2 cellular contexts compared by ENCODE assay signal in the genomic region with DNA sequence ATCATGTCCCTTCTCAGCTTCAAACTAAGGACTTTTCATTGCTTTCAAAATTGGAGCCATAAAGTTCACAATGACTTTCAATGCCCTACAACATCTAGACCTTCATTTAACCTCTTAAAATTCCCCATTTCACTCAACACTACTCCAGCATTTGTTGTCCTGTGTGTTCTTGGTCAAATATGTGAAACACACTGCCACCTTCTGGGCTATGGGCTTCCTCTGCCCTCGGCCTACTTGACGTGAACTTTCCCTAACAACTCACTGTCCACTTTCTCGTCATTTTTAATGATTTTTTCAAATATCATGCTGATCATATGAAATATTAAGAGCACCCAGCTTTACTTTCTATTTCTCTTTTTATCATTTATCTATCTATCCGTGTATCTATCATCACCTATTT.
TF ChIP-seq lines count a peak whose summit lies in the region.

No MANE protein-coding gene starts in this region.

TF ChIP-seq in SK-N-SH, 30 proteins besides CTCF, POLR2A, EP300 and RAD21 (continued from another document):
- TF ChIP-seq, protein P1, sequence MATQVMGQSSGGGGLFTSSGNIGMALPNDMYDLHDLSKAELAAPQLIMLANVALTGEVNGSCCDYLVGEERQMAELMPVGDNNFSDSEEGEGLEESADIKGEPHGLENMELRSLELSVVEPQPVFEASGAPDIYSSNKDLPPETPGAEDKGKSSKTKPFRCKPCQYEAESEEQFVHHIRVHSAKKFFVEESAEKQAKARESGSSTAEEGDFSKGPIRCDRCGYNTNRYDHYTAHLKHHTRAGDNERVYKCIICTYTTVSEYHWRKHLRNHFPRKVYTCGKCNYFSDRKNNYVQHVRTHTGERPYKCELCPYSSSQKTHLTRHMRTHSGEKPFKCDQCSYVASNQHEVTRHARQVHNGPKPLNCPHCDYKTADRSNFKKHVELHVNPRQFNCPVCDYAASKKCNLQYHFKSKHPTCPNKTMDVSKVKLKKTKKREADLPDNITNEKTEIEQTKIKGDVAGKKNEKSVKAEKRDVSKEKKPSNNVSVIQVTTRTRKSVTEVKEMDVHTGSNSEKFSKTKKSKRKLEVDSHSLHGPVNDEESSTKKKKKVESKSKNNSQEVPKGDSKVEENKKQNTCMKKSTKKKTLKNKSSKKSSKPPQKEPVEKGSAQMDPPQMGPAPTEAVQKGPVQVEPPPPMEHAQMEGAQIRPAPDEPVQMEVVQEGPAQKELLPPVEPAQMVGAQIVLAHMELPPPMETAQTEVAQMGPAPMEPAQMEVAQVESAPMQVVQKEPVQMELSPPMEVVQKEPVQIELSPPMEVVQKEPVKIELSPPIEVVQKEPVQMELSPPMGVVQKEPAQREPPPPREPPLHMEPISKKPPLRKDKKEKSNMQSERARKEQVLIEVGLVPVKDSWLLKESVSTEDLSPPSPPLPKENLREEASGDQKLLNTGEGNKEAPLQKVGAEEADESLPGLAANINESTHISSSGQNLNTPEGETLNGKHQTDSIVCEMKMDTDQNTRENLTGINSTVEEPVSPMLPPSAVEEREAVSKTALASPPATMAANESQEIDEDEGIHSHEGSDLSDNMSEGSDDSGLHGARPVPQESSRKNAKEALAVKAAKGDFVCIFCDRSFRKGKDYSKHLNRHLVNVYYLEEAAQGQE (IDR thresholded peaks at IDR 0.05; ENCODE audit: low read depth, low read length), result no peak
- TF ChIP-seq, protein P2, sequence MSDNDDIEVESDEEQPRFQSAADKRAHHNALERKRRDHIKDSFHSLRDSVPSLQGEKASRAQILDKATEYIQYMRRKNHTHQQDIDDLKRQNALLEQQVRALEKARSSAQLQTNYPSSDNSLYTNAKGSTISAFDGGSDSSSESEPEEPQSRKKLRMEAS (IDR thresholded peaks at IDR 0.05; ENCODE audit: low read depth), result no peak
- TF ChIP-seq MXI1 (IDR thresholded peaks at IDR 0.05; ENCODE audit: low read depth, low read length) (no peak), RCOR1 (IDR thresholded peaks at IDR 0.05; ENCODE audit: low read length) (no peak), FOSL2 (IDR thresholded peaks at IDR 0.05; ENCODE audit: borderline replicate concordance, low read depth) (no peak), FOXJ3 (CRISPR knock-in tag; IDR thresholded peaks at IDR 0.05) (no peak), RXRA (IDR thresholded peaks at IDR 0.05; ENCODE audit: borderline replicate concordance, low read depth) (no peak)
- TF ChIP-seq, protein P3, sequence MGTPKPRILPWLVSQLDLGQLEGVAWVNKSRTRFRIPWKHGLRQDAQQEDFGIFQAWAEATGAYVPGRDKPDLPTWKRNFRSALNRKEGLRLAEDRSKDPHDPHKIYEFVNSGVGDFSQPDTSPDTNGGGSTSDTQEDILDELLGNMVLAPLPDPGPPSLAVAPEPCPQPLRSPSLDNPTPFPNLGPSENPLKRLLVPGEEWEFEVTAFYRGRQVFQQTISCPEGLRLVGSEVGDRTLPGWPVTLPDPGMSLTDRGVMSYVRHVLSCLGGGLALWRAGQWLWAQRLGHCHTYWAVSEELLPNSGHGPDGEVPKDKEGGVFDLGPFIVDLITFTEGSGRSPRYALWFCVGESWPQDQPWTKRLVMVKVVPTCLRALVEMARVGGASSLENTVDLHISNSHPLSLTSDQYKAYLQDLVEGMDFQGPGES (IDR thresholded peaks at IDR 0.05; ENCODE audit: low read depth, low read length), result no peak
- TF ChIP-seq, protein P4, sequence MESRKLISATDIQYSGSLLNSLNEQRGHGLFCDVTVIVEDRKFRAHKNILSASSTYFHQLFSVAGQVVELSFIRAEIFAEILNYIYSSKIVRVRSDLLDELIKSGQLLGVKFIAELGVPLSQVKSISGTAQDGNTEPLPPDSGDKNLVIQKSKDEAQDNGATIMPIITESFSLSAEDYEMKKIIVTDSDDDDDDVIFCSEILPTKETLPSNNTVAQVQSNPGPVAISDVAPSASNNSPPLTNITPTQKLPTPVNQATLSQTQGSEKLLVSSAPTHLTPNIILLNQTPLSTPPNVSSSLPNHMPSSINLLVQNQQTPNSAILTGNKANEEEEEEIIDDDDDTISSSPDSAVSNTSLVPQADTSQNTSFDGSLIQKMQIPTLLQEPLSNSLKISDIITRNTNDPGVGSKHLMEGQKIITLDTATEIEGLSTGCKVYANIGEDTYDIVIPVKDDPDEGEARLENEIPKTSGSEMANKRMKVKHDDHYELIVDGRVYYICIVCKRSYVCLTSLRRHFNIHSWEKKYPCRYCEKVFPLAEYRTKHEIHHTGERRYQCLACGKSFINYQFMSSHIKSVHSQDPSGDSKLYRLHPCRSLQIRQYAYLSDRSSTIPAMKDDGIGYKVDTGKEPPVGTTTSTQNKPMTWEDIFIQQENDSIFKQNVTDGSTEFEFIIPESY (IDR thresholded peaks at IDR 0.05; ENCODE audit: borderline replicate concordance, low read depth), result no peak
- TF ChIP-seq, protein P5, sequence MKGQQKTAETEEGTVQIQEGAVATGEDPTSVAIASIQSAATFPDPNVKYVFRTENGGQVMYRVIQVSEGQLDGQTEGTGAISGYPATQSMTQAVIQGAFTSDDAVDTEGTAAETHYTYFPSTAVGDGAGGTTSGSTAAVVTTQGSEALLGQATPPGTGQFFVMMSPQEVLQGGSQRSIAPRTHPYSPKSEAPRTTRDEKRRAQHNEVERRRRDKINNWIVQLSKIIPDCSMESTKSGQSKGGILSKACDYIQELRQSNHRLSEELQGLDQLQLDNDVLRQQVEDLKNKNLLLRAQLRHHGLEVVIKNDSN (IDR thresholded peaks at IDR 0.05; ENCODE audit: borderline replicate concordance, low read depth), result no peak
TF ChIP-seq in SK-N-SH: peak in this region for 0.

TF ChIP-seq in SK-N-SH treated with all-trans-retinoic acid at 6 μM for 48 hours, 23 proteins besides CTCF, POLR2A, EP300 and RAD21 (continued from another document):
- TF ChIP-seq TOX (CRISPR knock-in tag; IDR thresholded peaks at IDR 0.05; ENCODE audit: borderline replicate concordance) (no peak), TCF4 (CRISPR knock-in tag; IDR thresholded peaks at IDR 0.05; ENCODE audit: borderline replicate concordance) (no peak)
